5 cellular contexts compared by ENCODE assay signal in the genomic region with DNA sequence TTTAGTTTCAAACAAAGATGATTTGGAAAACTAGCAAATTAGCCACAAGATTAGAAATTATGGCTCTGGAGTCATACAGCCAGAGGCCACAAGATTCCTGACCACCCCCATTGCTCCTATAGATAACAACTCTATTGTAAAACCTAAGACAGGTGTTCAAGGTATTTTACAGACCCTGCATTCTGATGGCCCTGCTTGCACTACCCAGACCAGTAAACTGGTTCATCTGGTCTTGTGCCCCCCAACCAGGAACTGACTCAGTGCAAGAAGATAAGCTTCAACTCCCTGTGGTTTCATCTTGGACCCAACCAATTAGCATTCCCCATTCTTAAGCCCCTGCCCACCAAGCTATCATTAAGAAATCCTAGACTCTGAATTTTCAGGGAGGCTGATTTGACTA.
"Had no signal": no experiment of that assay in that cellular context is flagged by ENCODE, and none has a peak within 500 bp of the region (broad histone marks: within the 10 kb centered on the region; RNA-seq: fewer than 3 reads in every experiment).

No MANE protein-coding gene starts in this region.

- H3K27ac ChIP-seq: HL-60 had no signal

- DNase-seq: IMR-90, KBM-7 had no signal

- H3K4me3 ChIP-seq: K562 had no signal

- ATAC-seq: HepG2, K562 had no signal
